8 cellular contexts compared by ENCODE assay signal in the genomic region with DNA sequence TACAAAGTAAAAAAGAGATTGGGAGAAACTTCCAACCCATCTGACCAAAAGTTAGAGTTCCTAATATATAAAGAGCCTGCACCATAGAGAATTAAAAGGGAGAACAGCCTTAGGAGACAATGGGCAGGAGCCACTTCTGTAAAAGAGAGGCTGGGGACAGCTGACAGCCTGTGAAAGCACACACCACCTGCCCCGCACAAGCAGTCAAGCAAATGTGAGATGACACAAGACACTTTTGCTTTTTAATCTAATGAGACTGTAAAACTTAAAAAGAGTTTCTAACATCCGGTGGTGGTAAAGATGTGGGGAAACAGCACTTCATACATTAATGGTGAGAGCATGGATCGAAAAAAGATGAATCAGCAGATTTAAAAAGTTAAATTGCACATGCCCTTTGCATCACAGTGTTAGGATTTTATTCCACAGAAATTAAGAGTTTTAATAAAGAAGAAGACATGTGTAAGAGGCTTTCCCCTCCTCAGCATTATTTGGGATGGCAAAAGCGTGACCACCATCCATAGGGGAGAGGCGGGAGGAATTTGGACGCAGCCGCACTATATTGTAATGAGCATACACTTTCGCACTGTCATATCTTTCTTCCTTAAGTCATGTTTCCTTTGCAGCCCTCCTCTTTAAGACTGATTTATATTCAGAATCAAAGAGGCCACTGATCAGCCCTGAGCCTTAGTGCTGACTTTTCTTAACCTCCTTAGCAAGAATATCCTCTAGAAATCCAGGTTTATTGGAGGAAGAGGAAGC.
A peak's percentile ranks its signal among the peaks of the same experiment; 100 is the strongest.
DNase-seq lines count a peak whose midpoint lies in the region; ATAC-seq lines count a peak whose summit lies in the region.
"Not testable (repeated sequence)": the region's sequence is repeated elsewhere in the genome, so short reads cannot be mapped to it uniquely, and the experiment has no call there.

No MANE protein-coding gene starts in this region.

- not testable (repeated sequence) for H3K4me3 Mint-ChIP-seq in activated T-helper 17 cell treated with anti-CD3 and anti-CD28 coated beads, Interleukin-2, amount 50 U/mL, for 72 hours; stimulated activated naive CD8-positive, alpha-beta T cell treated with anti-CD3 and anti-CD28 coated beads, Interleukin-15, amount 100 ng/mL, for 72 hours

- not testable (repeated sequence) for H3K36me3 Mint-ChIP-seq in activated T-helper 17 cell treated with anti-CD3 and anti-CD28 coated beads, Interleukin-2, amount 50 U/mL, for 72 hours (ENCODE audit: low read depth)

- H3K27ac Mint-ChIP-seq in activated T-helper 17 cell treated with anti-CD3 and anti-CD28 coated beads, Interleukin-2, amount 50 U/mL, for 72 hours; stimulated activated naive CD8-positive, alpha-beta T cell treated with anti-CD3 and anti-CD28 coated beads, Interleukin-15, amount 100 ng/mL, for 72 hours: not testable (repeated sequence)

- DNase-seq in stimulated activated naive CD8-positive, alpha-beta T cell treated with anti-CD3 and anti-CD28 coated beads, Interleukin-15, amount 100 ng/mL, for 72 hours: not testable (repeated sequence)

- H3K27me3 Mint-ChIP-seq in activated T-helper 17 cell treated with anti-CD3 and anti-CD28 coated beads, Interleukin-2, amount 50 U/mL, for 72 hours; stimulated activated naive CD8-positive, alpha-beta T cell treated with anti-CD3 and anti-CD28 coated beads, Interleukin-15, amount 100 ng/mL, for 72 hours: not testable (repeated sequence)

- not testable (repeated sequence) for H3K9me3 Mint-ChIP-seq in activated T-helper 17 cell treated with anti-CD3 and anti-CD28 coated beads, Interleukin-2, amount 50 U/mL, for 72 hours; stimulated activated naive CD8-positive, alpha-beta T cell treated with anti-CD3 and anti-CD28 coated beads, Interleukin-15, amount 100 ng/mL, for 72 hours

- not testable (repeated sequence) for H3K4me1 Mint-ChIP-seq in activated T-helper 17 cell treated with anti-CD3 and anti-CD28 coated beads, Interleukin-2, amount 50 U/mL, for 72 hours; stimulated activated naive CD8-positive, alpha-beta T cell treated with anti-CD3 and anti-CD28 coated beads, Interleukin-15, amount 100 ng/mL, for 72 hours

- ATAC-seq in GM18519 (IDR thresholded peaks at IDR 0.05; ENCODE audit: low FRiP score, unreplicated experiment) (peak; percentile 35), GM19372 (IDR thresholded peaks at IDR 0.05; ENCODE audit: low read depth, unreplicated experiment) (peak; percentile 61), GM21529 (IDR thresholded peaks at IDR 0.05; ENCODE audit: unreplicated experiment) (peak; percentile 69), HG02852 (IDR thresholded peaks at IDR 0.05; ENCODE audit: unreplicated experiment) (peak; percentile 65), HG03108 (IDR thresholded peaks at IDR 0.05; ENCODE audit: unreplicated experiment) (peak; percentile 52), HG03558 (IDR thresholded peaks at IDR 0.05; ENCODE audit: extremely low read depth, unreplicated experiment) (peak; percentile 55)
- peak; percentile 90 for ATAC-seq in activated T-helper 17 cell treated with anti-CD3 and anti-CD28 coated beads, Interleukin-2, amount 50 U/mL, for 72 hours (replicated peaks)
- ATAC-seq in stimulated activated naive CD8-positive, alpha-beta T cell treated with anti-CD3 and anti-CD28 coated beads, Interleukin-15, amount 100 ng/mL, for 72 hours: peak; percentile 64

Comparison
In these comparisons a context has a peak if more than half of its experiments do, and no peak if none do; other contexts are left out.
1. ATAC-seq: peak in every context shown above with its lines; median percentile 90 in activated T-helper 17 cell treated with anti-CD3 and anti-CD28 coated beads, Interleukin-2, amount 50 U/mL, for 72 hours; 69 in GM21529; 65 in HG02852; 64 in stimulated activated naive CD8-positive, alpha-beta T cell treated with anti-CD3 and anti-CD28 coated beads, Interleukin-15, amount 100 ng/mL, for 72 hours; 61 in GM19372; 55 in HG03558; 52 in HG03108; 35 in GM18519.